Comparison of ENCODE assay signal across 19 cellular contexts in genomic region chr16:89847056-89847929, GRCh38. TPM values are rescaled to one million over a fixed set of nuclear protein-coding genes. Genes with fewer than 3 reads are reported as not detected.
DNase-seq lines count a peak whose midpoint lies in the region; ATAC-seq and TF ChIP-seq lines count a peak whose summit lies in the region.
"Had no signal": no experiment of that assay in that cellular context is flagged by ENCODE, and none has a peak within 500 bp of the region (broad histone marks: within the 10 kb centered on the region; RNA-seq: fewer than 3 reads in every experiment).

No MANE protein-coding gene starts in this region.

- no CpG with 5 or more reads among the region's 26 CpGs for WGBS in H9 (ENCODE audit: extremely low coverage, insufficient read length, low lambda C conversion rate)

- DNase-seq in NCI-H1092 treated with DMSO at 0.1 percent for 48 hours (lab: John Stamatoyannopoulos, UW): peak; percentile 10
- no peak for DNase-seq in NCI-H1092 (lab: John Stamatoyannopoulos, UW)
- peak; percentile 29 for DNase-seq in NCI-H146 treated with DMSO at 0.1 percent for 48 hours (lab: John Stamatoyannopoulos, UW; ENCODE audit: unreplicated experiment)
- DNase-seq in Peyer's patch: peak in 2 of 3 donors; percentile 77 to 78
- DNase-seq in HFFc6: no peak
- no peak for DNase-seq in H9
- DNase-seq: activated CD4-positive, alpha-beta T cell treated with anti-CD3 and anti-CD28 coated beads, Interleukin-2, amount 10 ng/mL, durations not matched to agents 24 days and 14 days; activated CD8-positive, alpha-beta memory T cell treated with anti-CD3 and anti-CD28 coated beads, Interleukin-2, amount 50 U/mL, for 4 hours; activated gamma-delta T cell treated with Interleukin-2 at 50 U/mL for 16 hours; BE2C; cerebellar nuclear complex; NCI-H187 treated with DMSO at 0.1 percent for 48 hours; retina; stimulated activated CD4-positive, alpha-beta T cell treated with anti-CD3 and anti-CD28 coated beads, Interleukin-15, amount 100 ng/mL, for 24 hours had no signal

- H3K4ac ChIP-seq in H9 (ENCODE audit: low read depth, low read length): no peak overlapping the region

- H3K9me3 ChIP-seq in Peyer's patch (no peaks in the 10 kb centered on the region), H9 (ENCODE audit: control insufficient read depth, low read depth, low read length) (no peaks in the 10 kb centered on the region)
- H3K9me3 ChIP-seq: BE2C, neutrophil had no signal

- H3K4me3 ChIP-seq in Peyer's patch: no peak overlapping the region

- no peak for ATAC-seq in GM18498 (IDR thresholded peaks at IDR 0.05; ENCODE audit: unreplicated experiment)
- ATAC-seq: stimulated activated memory B cell treated with anti-CD40 and anti-IgM and Interleukin-4, amounts not matched to agents 10 μg/mL and 1 μg/mL and 100 μg/mL, for 72 hours had no signal

- no peak overlapping the region for H2BK12ac ChIP-seq in H9 (ENCODE audit: insufficient read length, low read depth, low read length)

- H3K14ac ChIP-seq in H9 (ENCODE audit: insufficient read depth, low read length): no peak overlapping the region

- no peak overlapping the region for H4K8ac ChIP-seq in H9 (replicated peaks; ENCODE audit: insufficient read length, low read depth, low read length)

- no peak overlapping the region for H3K4me3 Mint-ChIP-seq in nephron
- no peak overlapping the region for H3K4me3 Mint-ChIP-seq in HFFc6
- H3K4me3 Mint-ChIP-seq in H9: no peak overlapping the region
- H3K4me3 Mint-ChIP-seq: activated CD4-positive, alpha-beta T cell treated with anti-CD3 and anti-CD28 coated beads, Interleukin-2, amount 10 ng/mL, durations not matched to agents 24 days and 14 days; stimulated activated memory B cell treated with anti-CD40 and anti-IgM and Interleukin-4, amounts not matched to agents 10 μg/mL and 1 μg/mL and 100 μg/mL, for 72 hours had no signal

- peaks cover 13% of the 10 kb centered on the region for H3K27me3 Mint-ChIP-seq in nephron (ENCODE audit: low read depth)
- no peaks in the 10 kb centered on the region; the same call in 1 of the 2 replicates for H3K27me3 Mint-ChIP-seq in HFFc6 (ENCODE audit: insufficient read depth)
- H3K27me3 Mint-ChIP-seq in H9 (ENCODE audit: low read depth): no peaks in the 10 kb centered on the region; the same call in 1 of the 2 replicates
- H3K27me3 Mint-ChIP-seq: activated CD4-positive, alpha-beta T cell treated with anti-CD3 and anti-CD28 coated beads, Interleukin-2, amount 10 ng/mL, durations not matched to agents 24 days and 14 days had no signal

- H3K27me3 ChIP-seq in Peyer's patch (no peaks in the 10 kb centered on the region), H9 (ENCODE audit: insufficient read depth, low read length) (no peaks in the 10 kb centered on the region)
- H3K27me3 ChIP-seq: BE2C had no signal

- H3K9me3 Mint-ChIP-seq in nephron (no peaks in the 10 kb centered on the region), HFFc6 (no peaks in the 10 kb centered on the region), H9 (no peaks in the 10 kb centered on the region)
- H3K9me3 Mint-ChIP-seq: activated CD4-positive, alpha-beta T cell treated with anti-CD3 and anti-CD28 coated beads, Interleukin-2, amount 10 ng/mL, durations not matched to agents 24 days and 14 days; stimulated activated memory B cell treated with anti-CD40 and anti-IgM and Interleukin-4, amounts not matched to agents 10 μg/mL and 1 μg/mL and 100 μg/mL, for 72 hours had no signal

- H3K36me3 Mint-ChIP-seq in nephron (ENCODE audit: low read depth): no peaks in the 10 kb centered on the region
- no peaks in the 10 kb centered on the region for H3K36me3 Mint-ChIP-seq in HFFc6 (ENCODE audit: low read depth)
- H3K36me3 Mint-ChIP-seq in H9 (ENCODE audit: insufficient read depth in 1 of 3, low read depth in 3 of 3): peaks cover 0 to 3% (median 2%) of the 10 kb centered on the region in 3 experiments; a peak in 3 of 7 replicates
- H3K36me3 Mint-ChIP-seq: stimulated activated memory B cell treated with anti-CD40 and anti-IgM and Interleukin-4, amounts not matched to agents 10 μg/mL and 1 μg/mL and 100 μg/mL, for 72 hours had no signal

- H3K4me1 ChIP-seq in Peyer's patch (peaks cover 0 to 21% (median 3%) of the 10 kb centered on the region in 4 donors), H9 (ENCODE audit: insufficient read depth, low read length) (no peaks in the 10 kb centered on the region)

- no peak overlapping the region for H3K18ac ChIP-seq in H9 (ENCODE audit: insufficient read length, low read depth, low read length)

- TF ChIP-seq CTCF in Peyer's patch (IDR thresholded peaks at IDR 0.05): no peak
- no peak for TF ChIP-seq CTCF in nephron (IDR thresholded peaks at IDR 0.05; ENCODE audit: unreplicated experiment in 3 of 3)
- no peak for TF ChIP-seq CTCF in HFFc6 (IDR thresholded peaks at IDR 0.05)
- no peak for TF ChIP-seq CTCF in H9 (conservative IDR thresholded peaks at IDR 0.05)

- no peak overlapping the region for H4K91ac ChIP-seq in H9 (ENCODE audit: insufficient read length, low read depth, low read length)

- H2AFZ ChIP-seq in H9 (ENCODE audit: low read length): no peak overlapping the region

- H2BK20ac ChIP-seq in H9 (ENCODE audit: low read depth, low read length, poor library complexity, severe bottlenecking): no peak overlapping the region

- H3K4me2 ChIP-seq in H9 (ENCODE audit: insufficient read depth, insufficient read length, low read length): no peak overlapping the region

- no peaks in the 10 kb centered on the region for H4K20me1 ChIP-seq in H9 (ENCODE audit: control insufficient read depth, insufficient read depth, insufficient read length)

- H3K56ac ChIP-seq in H9 (ENCODE audit: insufficient read length, low read depth, low read length): no peak overlapping the region

- H4K5ac ChIP-seq in H9 (ENCODE audit: insufficient read length, low read depth, low read length): no peak overlapping the region

- H2BK15ac ChIP-seq in H9 (ENCODE audit: low read depth, low read length): no peak overlapping the region

- H3K27ac ChIP-seq in Peyer's patch (peak overlapping the region in 3 of 4 donors; percentile 34 to 74 (median 66)), H9 (ENCODE audit: insufficient read length, low read depth, low read length) (no peak overlapping the region)
- H3K27ac ChIP-seq: 22Rv1, neutrophil had no signal

- no peak for TF ChIP-seq POLR2A in Peyer's patch (IDR thresholded peaks at IDR 0.05)

- no peak overlapping the region for H2BK5ac ChIP-seq in H9 (ENCODE audit: insufficient read length, low read length)

- H3T11ph ChIP-seq in H9 (ENCODE audit: low read length): no peak overlapping the region

- H3K23me2 ChIP-seq in H9 (ENCODE audit: insufficient read length, low read depth, low read length, poor library complexity, severe bottlenecking): no peaks in the 10 kb centered on the region

- H3K27ac Mint-ChIP-seq in nephron: peak overlapping the region in 2 of 3 experiments; percentile 47 to 74
- H3K27ac Mint-ChIP-seq in HFFc6: no peak overlapping the region
- no peak overlapping the region for H3K27ac Mint-ChIP-seq in H9
- H3K27ac Mint-ChIP-seq: activated CD4-positive, alpha-beta T cell treated with anti-CD3 and anti-CD28 coated beads, Interleukin-2, amount 10 ng/mL, durations not matched to agents 24 days and 14 days; stimulated activated memory B cell treated with anti-CD40 and anti-IgM and Interleukin-4, amounts not matched to agents 10 μg/mL and 1 μg/mL and 100 μg/mL, for 72 hours had no signal

- no peak overlapping the region for H3K23ac ChIP-seq in H9 (ENCODE audit: insufficient read length, low read depth, low read length)

- peaks cover 0 to 5% (median 0%) of the 10 kb centered on the region in 3 donors for H3K36me3 ChIP-seq in Peyer's patch
- H3K36me3 ChIP-seq: BE2C, neutrophil had no signal

- H2AK5ac ChIP-seq in H9 (ENCODE audit: insufficient read length, low read length): no peak overlapping the region

- H3K4me1 Mint-ChIP-seq in nephron: peaks cover 4% of the 10 kb centered on the region
- peaks cover 11% of the 10 kb centered on the region for H3K4me1 Mint-ChIP-seq in HFFc6 (ENCODE audit: low read depth)
- H3K4me1 Mint-ChIP-seq in H9: peaks cover 9 to 11% of the 10 kb centered on the region in 2 experiments

- no peaks in the 10 kb centered on the region for H3K79me1 ChIP-seq in H9 (ENCODE audit: insufficient read depth, low read depth, low read length, poor library complexity, severe bottlenecking)

- no peak overlapping the region for H3K9ac ChIP-seq in H9 (ENCODE audit: extremely low read depth, insufficient read length, low read length)

- H2BK120ac ChIP-seq in H9 (ENCODE audit: low read depth, low read length, poor library complexity, severe bottlenecking): no peak overlapping the region

- no peaks in the 10 kb centered on the region for H3K79me2 ChIP-seq in H9 (ENCODE audit: insufficient read depth, low read length)

RNA-seq across cellular contexts. Expression of gene SPIRE2, which starts 19.0 kb away (rescaled TPM):
- total RNA-seq in Peyer's patch (100 to 1,000 TPM in 3 of 4 donors, 10 to 100 TPM in 1; 45.5 to 147 (median 111) TPM), H9 (2021) (6.7 and 6.9 TPM in 2 replicates)
- 1 to 10 TPM; 1.5 to 2.5 (median 1.9) TPM for total RNA-seq in HFFc6 (2021; fragmentation: NEBNext Ultra II Directional; extraction: Animal tissue kit (Norgen Biotek cat#: 25700))

RNA-seq across cellular contexts. Expression of gene TCF25, which starts 26.1 kb away (rescaled TPM):
- total RNA-seq in Peyer's patch: 100 to 1,000 TPM; 247 to 946 (median 371) TPM
- 100 to 1,000 TPM; 157 to 202 (median 170) TPM for total RNA-seq in HFFc6 (2021; fragmentation: NEBNext Ultra II Directional; extraction: Animal tissue kit (Norgen Biotek cat#: 25700))
- total RNA-seq in H9 (2021): 109 and 124 TPM in 2 replicates

RNA-seq across cellular contexts. Expression of gene FANCA, which starts 30.8 kb away (rescaled TPM):
- 100 to 1,000 TPM in 1 of 4 donors, 10 to 100 TPM in 3; 19.4 to 187 (median 27.9) TPM for total RNA-seq in Peyer's patch
- 10 to 100 TPM; 13.6 to 26.3 (median 21.9) TPM for total RNA-seq in HFFc6 (2021; fragmentation: NEBNext Ultra II Directional; extraction: Animal tissue kit (Norgen Biotek cat#: 25700))
- 84.3 and 106 TPM in 2 replicates for total RNA-seq in H9 (2021)

Comparison
In these comparisons a context has a peak if more than half of its experiments do, and no peak if none do; other contexts are left out.
1. DNase-seq: peak in NCI-H1092 treated with DMSO at 0.1 percent for 48 hours (single experiment), NCI-H146 treated with DMSO at 0.1 percent for 48 hours (single experiment) and Peyer's patch (2 of 3); none in NCI-H1092 (single experiment), HFFc6 (single experiment) and H9 (single experiment).
2. H3K27ac Mint-ChIP-seq: peak in nephron (2 of 3); none in HFFc6 (single experiment) and H9 (0 of 3).